ENCODE assay signal across 12 cellular contexts in the genomic region with DNA sequence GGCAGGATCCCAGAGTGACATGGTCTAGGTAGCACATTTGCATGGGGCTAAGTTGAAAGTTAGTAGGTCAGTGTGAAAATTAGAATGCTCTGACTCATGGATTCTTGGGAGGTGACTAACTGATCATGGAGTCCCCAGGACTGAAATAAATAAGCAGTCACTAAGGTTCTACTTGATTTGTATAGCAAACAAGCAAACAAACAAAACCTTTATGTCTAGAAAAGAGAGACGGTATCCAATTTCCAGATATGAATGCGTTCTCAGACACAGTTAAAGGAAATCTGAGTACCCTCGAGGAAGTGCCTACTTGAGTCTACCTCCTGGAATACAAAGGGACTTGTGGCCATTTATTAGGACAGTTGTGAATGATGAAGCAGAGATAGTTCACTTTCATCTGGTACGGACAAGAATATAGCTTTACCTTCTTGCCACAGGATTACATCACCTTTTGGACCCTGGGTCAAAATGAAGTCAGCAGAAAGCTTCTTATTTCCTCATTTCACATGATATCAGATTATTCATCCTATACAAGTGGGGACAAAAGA. TPM values are rescaled to one million over a fixed set of nuclear protein-coding genes. Genes with fewer than 3 reads are reported as not detected.
A peak's percentile ranks its signal among the peaks of the same experiment; 100 is the strongest.
DNase-seq lines count a peak whose midpoint lies in the region; ATAC-seq and TF ChIP-seq lines count a peak whose summit lies in the region.
"Had no signal": no experiment of that assay in that cellular context is flagged by ENCODE, and none has a peak within 500 bp of the region (broad histone marks: within the 10 kb centered on the region; RNA-seq: fewer than 3 reads in every experiment).

No MANE protein-coding gene starts in this region.

- 92 to 93% methylated on average over 4 of the region's 4 CpGs for WGBS in endodermal cell (ENCODE audit: insufficient coverage in 1 of 2, insufficient read length in 1 of 2), 2 experiments

- H3K4me3 ChIP-seq in ACC112 (ENCODE audit: low read depth, low read length) (no peak overlapping the region), SJCRH30 (no peak overlapping the region), endodermal cell (ENCODE audit: low read length) (no peak overlapping the region)

- H3K9ac ChIP-seq in endodermal cell (ENCODE audit: extremely low read depth, low read length, poor library complexity, severe bottlenecking), result no peak overlapping the region

- H3K27me3 ChIP-seq in ACC112 (ENCODE audit: insufficient read depth, low read length) (no peaks in the 10 kb centered on the region), SJCRH30 (no peaks in the 10 kb centered on the region), foreskin keratinocyte (no peaks in the 10 kb centered on the region), endodermal cell (ENCODE audit: control insufficient read depth, insufficient read depth, low read length, poor library complexity, severe bottlenecking) (no peaks in the 10 kb centered on the region)

- no peaks in the 10 kb centered on the region for H3K27me3 Mint-ChIP-seq in endodermal cell (ENCODE audit: insufficient read depth)

- no peaks in the 10 kb centered on the region for H3K9me3 ChIP-seq in SJCRH30 (replicated peaks)
- H3K9me3 ChIP-seq in endodermal cell (ENCODE audit: control insufficient read depth, low read length), result no peaks in the 10 kb centered on the region

- no peaks in the 10 kb centered on the region for H3K36me3 ChIP-seq in ACC112 (ENCODE audit: insufficient read depth, low read length)
- no peaks in the 10 kb centered on the region for H3K36me3 ChIP-seq in SJCRH30
- no peaks in the 10 kb centered on the region for H3K36me3 ChIP-seq in endodermal cell (ENCODE audit: control insufficient read depth, insufficient read depth, low read length)

- no peaks in the 10 kb centered on the region for H3K79me2 ChIP-seq in ACC112 (ENCODE audit: control insufficient read depth, insufficient read depth, low read length, unreplicated experiment)

- H2AFZ ChIP-seq in ACC112 (ENCODE audit: low read length, unreplicated experiment), result no peak overlapping the region

- H3K4me1 Mint-ChIP-seq in endodermal cell, result peaks cover 12% of the 10 kb centered on the region

- no peak overlapping the region for H3K4me3 Mint-ChIP-seq in endodermal cell
- H3K4me3 Mint-ChIP-seq: activated T-helper 1 cell treated with anti-CD3 and anti-CD28 coated beads, Interleukin-12 subunit alpha, Interleukin-12 subunit beta, Interleukin-2, Interleukin-4 antibody, amounts not matched to agents 30 ng/mL and 10 ng/mL and 1 ng/mL, durations not matched to agents 14 hours and 24 hours and 36 hours had no signal

- no peaks in the 10 kb centered on the region for H3K9me3 Mint-ChIP-seq in endodermal cell
- H3K9me3 Mint-ChIP-seq: activated T-helper 1 cell treated with anti-CD3 and anti-CD28 coated beads, Interleukin-12 subunit alpha, Interleukin-12 subunit beta, Interleukin-2, Interleukin-4 antibody, amounts not matched to agents 30 ng/mL and 10 ng/mL and 1 ng/mL, durations not matched to agents 14 hours and 24 hours and 36 hours had no signal

- DNase-seq in SJCRH30, result peak in 1 of 2 experiments; percentile 5
- peak; percentile 46 to 71 for DNase-seq in foreskin keratinocyte
- no peak for DNase-seq in globus pallidus (ENCODE audit: low spot score)
- no peak for DNase-seq in endodermal cell
- DNase-seq: C1 segment of cervical spinal cord, MV-4-11, T-helper 1 cell had no signal

- H3K27ac Mint-ChIP-seq in endodermal cell, result no peak overlapping the region
- H3K27ac Mint-ChIP-seq: activated T-helper 1 cell treated with anti-CD3 and anti-CD28 coated beads, Interleukin-12 subunit alpha, Interleukin-12 subunit beta, Interleukin-2, Interleukin-4 antibody, amounts not matched to agents 30 ng/mL and 10 ng/mL and 1 ng/mL, durations not matched to agents 14 hours and 24 hours and 36 hours had no signal

- peak; percentile 62 for ATAC-seq in HG02610 (IDR thresholded peaks at IDR 0.05; ENCODE audit: unreplicated experiment)
- peak; percentile 92 for ATAC-seq in foreskin keratinocyte
- ATAC-seq in GM21576 (IDR thresholded peaks at IDR 0.05; ENCODE audit: unreplicated experiment), result no peak
- ATAC-seq in GM19351 (IDR thresholded peaks at IDR 0.05; ENCODE audit: unreplicated experiment), result no peak

- H3K4me1 ChIP-seq in ACC112 (ENCODE audit: control insufficient read depth, insufficient read depth, low read length, unreplicated experiment) (peaks cover 22% of the 10 kb centered on the region), SJCRH30 (peaks cover 5% of the 10 kb centered on the region), foreskin keratinocyte (peaks cover 8% of the 10 kb centered on the region), endodermal cell (ENCODE audit: control insufficient read depth, insufficient read depth, low read length) (no peaks in the 10 kb centered on the region)

- no peak for TF ChIP-seq CTCF in foreskin keratinocyte (conservative IDR thresholded peaks at IDR 0.05)
- no peak for TF ChIP-seq CTCF in endodermal cell (conservative IDR thresholded peaks at IDR 0.05)

- peak overlapping the region; percentile 81 for H3K27ac ChIP-seq in ACC112 (ENCODE audit: low read depth, low read length)
- peak overlapping the region; percentile 21; the same call in 1 of the 2 replicates for H3K27ac ChIP-seq in SJCRH30
- no peak overlapping the region for H3K27ac ChIP-seq in foreskin keratinocyte
- H3K27ac ChIP-seq in endodermal cell (ENCODE audit: low read depth, low read length), result no peak overlapping the region

- H3K36me3 Mint-ChIP-seq in endodermal cell (ENCODE audit: low read depth), result peaks cover 9% of the 10 kb centered on the region

RNA-seq across cellular contexts. Expression of gene AGPS, which starts 54.3 kb away (rescaled TPM):
- 56.4 and 66.7 TPM in 2 replicates for total RNA-seq in SJCRH30 (2014; rRNA removed; shearing (Covaris generic))
- total RNA-seq in foreskin keratinocyte (32.2 and 35.7 TPM in 2 replicates), endodermal cell (10 to 100 TPM; 76.8 to 86.1 TPM)
- 6.5 and 8.2 TPM in 2 replicates for polyA plus RNA-seq in foreskin keratinocyte
- 30.3 TPM for polyA plus RNA-seq in endodermal cell (2013, experiment 1 of 2)
- polyA plus RNA-seq in endodermal cell (2013, experiment 2 of 2), result 26.9 TPM

Comparison
In these comparisons a context has a peak if more than half of its experiments do, and no peak if none do; other contexts are left out.
1. H3K27ac ChIP-seq: peak in ACC112 (single experiment) and SJCRH30 (single experiment); none in foreskin keratinocyte (single experiment) and endodermal cell (single experiment).
2. ATAC-seq: peak in HG02610 (single experiment) and foreskin keratinocyte (single experiment); none in GM21576 (single experiment) and GM19351 (single experiment).
3. DNase-seq: peak in foreskin keratinocyte (2 of 2); none in globus pallidus (single experiment) and endodermal cell (single experiment).